Comparison of ENCODE assay signal across 10 cellular contexts in genomic region chr18:58998421-58999203, GRCh38.
DNase-seq lines count a peak whose midpoint lies in the region; ATAC-seq and TF ChIP-seq lines count a peak whose summit lies in the region.
"Had no signal": no experiment of that assay in that cellular context is flagged by ENCODE, and none has a peak within 500 bp of the region (broad histone marks: within the 10 kb centered on the region; RNA-seq: fewer than 3 reads in every experiment).

No MANE protein-coding gene starts in this region.

- H3K27ac ChIP-seq in ACC112 (ENCODE audit: low read depth, low read length): peak overlapping the region; percentile 98
- peak overlapping the region in 2 of 3 donors; percentile 7 to 25 for H3K27ac ChIP-seq in right lobe of liver
- H3K27ac ChIP-seq: BLaER1 treated with 17β-estradiol and CSF1 and Interleukin-3, amounts not matched to agents 10 nM and 100 nM; KMS-11 had no signal

- H3K27me3 ChIP-seq in ACC112 (ENCODE audit: insufficient read depth, low read length) (no peaks in the 10 kb centered on the region), right lobe of liver (no peaks in the 10 kb centered on the region)
- H3K27me3 ChIP-seq: BLaER1 treated with 17β-estradiol and CSF1 and Interleukin-3, amounts not matched to agents 10 nM and 100 nM had no signal

- in situ Hi-C loops in astrocyte of the cerebellum (cut with HindIII; ENCODE audit: low sequenced_read_pairs): no loop called here

- ATAC-seq in HG02885 (IDR thresholded peaks at IDR 0.05; ENCODE audit: poor library complexity, unreplicated experiment) (peak; percentile 66), right lobe of liver (peak; percentile 15 to 62 (median 30)), GM19467 (IDR thresholded peaks at IDR 0.05; ENCODE audit: unreplicated experiment) (no peak)

- H3K36me3 ChIP-seq in ACC112 (ENCODE audit: insufficient read depth, low read length) (no peaks in the 10 kb centered on the region), right lobe of liver (no peaks in the 10 kb centered on the region)
- H3K36me3 ChIP-seq: BLaER1 treated with 17β-estradiol and CSF1 and Interleukin-3, amounts not matched to agents 10 nM and 100 nM had no signal

- TF ChIP-seq POLR2A in right lobe of liver (IDR thresholded peaks at IDR 0.05): no peak

- peak overlapping the region; percentile 64 for H2AFZ ChIP-seq in ACC112 (ENCODE audit: low read length, unreplicated experiment)

- H3K4me1 ChIP-seq in ACC112 (ENCODE audit: control insufficient read depth, insufficient read depth, low read length, unreplicated experiment) (peaks cover 49% of the 10 kb centered on the region), right lobe of liver (peaks cover 0 to 3% (median under 1%) of the 10 kb centered on the region in 4 donors)

- H3K9me3 ChIP-seq in right lobe of liver: no peaks in the 10 kb centered on the region
- H3K9me3 ChIP-seq: BLaER1 treated with 17β-estradiol and CSF1 and Interleukin-3, amounts not matched to agents 10 nM and 100 nM had no signal

- no peaks in the 10 kb centered on the region for H3K79me2 ChIP-seq in ACC112 (ENCODE audit: control insufficient read depth, insufficient read depth, low read length, unreplicated experiment)

- DNase-seq in astrocyte of the cerebellum (ENCODE audit: low read depth) (peak; percentile 89), right lobe of liver (no peak), SKM-1 (lab: John Stamatoyannopoulos, UW; ENCODE audit: unreplicated experiment) (no peak), NCI-H146 treated with DMSO at 0.1 percent for 48 hours (lab: John Stamatoyannopoulos, UW; ENCODE audit: unreplicated experiment) (no peak), retina (no peak)

- no peak for TF ChIP-seq CTCF in astrocyte of the cerebellum (IDR thresholded peaks at IDR 0.05; ENCODE audit: low read depth, low read length, missing control alignments)
- TF ChIP-seq CTCF in right lobe of liver (IDR thresholded peaks at IDR 0.05): no peak

- H3K4me3 ChIP-seq in ACC112 (ENCODE audit: low read depth, low read length) (peak overlapping the region; percentile 64), astrocyte of the cerebellum (ENCODE audit: low read depth, low read length) (no peak overlapping the region), right lobe of liver (no peak overlapping the region)
- H3K4me3 ChIP-seq: BLaER1 treated with 17β-estradiol and CSF1 and Interleukin-3, amounts not matched to agents 10 nM and 100 nM had no signal

- 59% methylated on average over 13 of the region's 13 CpGs for WGBS in right lobe of liver (ENCODE audit: insufficient coverage, low coverage, low lambda C conversion rate, missing lambda C conversion rate)

- intact Hi-C loops in right lobe of liver (cut with DNase I): no loop called here
